In the genomic region with DNA sequence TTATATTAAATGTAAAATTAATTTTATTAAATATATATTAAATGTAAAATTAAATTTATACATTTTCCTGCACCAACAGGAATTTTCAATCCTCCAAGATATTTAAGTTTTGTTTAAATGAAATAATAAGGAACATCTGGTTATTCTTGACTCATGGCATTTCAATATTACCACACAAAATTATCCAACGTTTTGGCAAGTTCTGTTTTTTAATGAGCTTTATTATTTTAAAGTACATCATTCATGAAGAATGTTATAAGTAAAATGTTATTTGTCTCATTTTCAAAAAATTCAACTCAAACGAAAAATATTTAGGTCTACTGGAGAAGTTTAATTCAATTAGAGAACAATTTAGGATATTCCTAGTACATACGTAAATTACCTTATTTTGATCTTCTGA, we compare ENCODE assay signal across 23 cellular contexts.
"Had no signal": no experiment of that assay in that cellular context is flagged by ENCODE, and none has a peak within 500 bp of the region (broad histone marks: within the 10 kb centered on the region; RNA-seq: fewer than 3 reads in every experiment).

No MANE protein-coding gene starts in this region.

- H3K9ac ChIP-seq: parathyroid adenoma had no signal

- H3K36me3 ChIP-seq: adrenal gland, ascending aorta, esophagus squamous epithelium, gastrocnemius medialis, tibial artery, WERI-Rb-1 had no signal

- H3K4me3 ChIP-seq: adrenal gland, ascending aorta, esophagus squamous epithelium, gastrocnemius medialis, tibial artery had no signal

- H3K79me2 ChIP-seq: parathyroid adenoma had no signal

- H3K27me3 ChIP-seq: adrenal gland, ascending aorta, esophagus squamous epithelium, gastrocnemius medialis, tibial artery had no signal

- H2AFZ ChIP-seq: parathyroid adenoma had no signal

- H3K4me1 ChIP-seq: adrenal gland, ascending aorta, esophagus squamous epithelium, gastrocnemius medialis, parathyroid adenoma had no signal

- H3K9me3 ChIP-seq: ascending aorta, esophagus squamous epithelium, gastrocnemius medialis, tibial artery had no signal

- ATAC-seq: activated naive CD4-positive, alpha-beta T cell treated with anti-CD3 and anti-CD28 coated beads, Interleukin-2, amount 50 U/mL, for 72 hours; activated T-helper 17 cell treated with anti-CD3 and anti-CD28 coated beads, Interleukin-2, amount 50 U/mL, for 72 hours; gastrocnemius medialis; left colon; natural killer cell treated with Interleukin-12 subunit alpha and Interleukin-12 subunit beta and Interleukin-15 and Interleukin-18, amount 100 ng/mL, for 72 hours; right cardiac atrium; stimulated activated naive CD8-positive, alpha-beta T cell treated with anti-CD3 and anti-CD28 coated beads, Interleukin-15, amount 100 ng/mL, for 72 hours had no signal

- DNase-seq: activated CD4-positive, alpha-beta T cell treated with anti-CD3 and anti-CD28 coated beads for 1 hour; activated CD8-positive, alpha-beta memory T cell treated with anti-CD3 and anti-CD28 coated beads for 24 hours; activated CD8-positive, alpha-beta memory T cell treated with anti-CD3 and anti-CD28 coated beads, Interleukin-2, amount 50 U/mL, for 4 hours; activated T-cell treated with anti-CD3 and anti-CD28 coated beads, Interleukin-2, amount 50 U/mL, for 24 hours; adrenal gland; central memory CD4-positive, alpha-beta T cell; endodermal cell; esophagus squamous epithelium; gastrocnemius medialis; hypothalamus; islet precursor cell; left colon; right cardiac atrium; stimulated activated CD4-positive, alpha-beta T cell treated with anti-CD3 and anti-CD28 coated beads, Interleukin-4, amount 100 ng/mL, for 24 hours; stimulated activated naive CD8-positive, alpha-beta T cell treated with anti-CD3 and anti-CD28 coated beads, Interleukin-15, amount 100 ng/mL, for 72 hours; T-helper 1 cell; tibial artery; WERI-Rb-1 had no signal

- H3K27ac ChIP-seq: adrenal gland, ascending aorta, esophagus squamous epithelium, gastrocnemius medialis, parathyroid adenoma, tibial artery, WERI-Rb-1 had no signal
